Comparison of ENCODE assay signal across 18 cellular contexts in the genomic region with DNA sequence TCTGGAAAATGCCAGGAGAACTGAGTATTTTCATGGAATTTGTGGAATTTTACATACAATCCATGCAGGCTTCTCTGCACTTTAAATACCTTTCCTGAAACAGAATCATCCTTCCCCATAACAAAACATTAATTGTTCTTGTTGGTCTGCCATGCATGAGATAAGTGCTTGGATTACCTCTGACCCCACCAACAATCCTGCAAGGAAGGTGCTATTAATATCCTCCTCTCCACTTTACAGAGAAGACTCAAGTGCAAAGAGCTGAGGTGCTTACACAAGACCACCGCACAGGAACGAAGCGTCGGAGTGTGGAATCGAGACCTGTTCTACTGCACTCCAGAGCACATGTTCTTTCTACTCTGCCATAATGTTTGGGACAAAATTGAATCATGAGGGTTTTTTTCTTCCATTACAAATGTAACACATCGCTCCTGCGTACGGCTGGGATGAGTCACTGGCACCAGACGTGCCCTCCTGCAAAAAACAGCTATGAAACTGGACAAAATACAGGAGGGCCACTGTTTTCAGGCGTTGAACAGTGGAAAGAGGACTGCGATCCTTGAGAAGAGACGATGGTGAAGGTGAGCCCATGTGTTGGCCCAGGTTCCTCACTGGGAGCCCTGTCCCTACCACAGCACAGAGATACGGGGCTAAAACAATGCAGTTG. TPM values are rescaled to one million over a fixed set of nuclear protein-coding genes. Genes with fewer than 3 reads are reported as not detected.
"Had no signal": no experiment of that assay in that cellular context is flagged by ENCODE, and none has a peak within 500 bp of the region (broad histone marks: within the 10 kb centered on the region; RNA-seq: fewer than 3 reads in every experiment).

No MANE protein-coding gene starts in this region.

- H3K27ac ChIP-seq: brain microvascular endothelial cell, esophagus squamous epithelium, parathyroid adenoma, vagina had no signal

- H3K79me2 ChIP-seq: parathyroid adenoma had no signal

- H3K9me3 ChIP-seq: esophagus squamous epithelium, vagina had no signal

- H3K9ac ChIP-seq: parathyroid adenoma had no signal

- H2AFZ ChIP-seq: parathyroid adenoma had no signal

- H3K4me1 ChIP-seq: esophagus squamous epithelium, parathyroid adenoma, vagina had no signal

- H3K36me3 ChIP-seq: brain microvascular endothelial cell, esophagus squamous epithelium, vagina had no signal

- H3K27me3 ChIP-seq: brain microvascular endothelial cell, vagina had no signal

- DNase-seq: activated CD4-positive, alpha-beta memory T cell treated with anti-CD3 and anti-CD28 coated beads for 36 hours; activated gamma-delta T cell treated with Interleukin-2 at 50 U/mL for 16 hours; activated naive CD8-positive, alpha-beta T cell treated with anti-CD3 and anti-CD28 coated beads for 36 hours; activated T-cell treated with anti-CD3 and anti-CD28 coated beads, Interleukin-2, amount 50 U/mL, for 48 hours; brain microvascular endothelial cell; endodermal cell; esophagus squamous epithelium; foreskin fibroblast; head of caudate nucleus; retina; stimulated activated CD4-positive, alpha-beta T cell treated with anti-CD3 and anti-CD28 coated beads, Interleukin-15, amount 100 ng/mL, for 24 hours; stimulated activated CD4-positive, alpha-beta T cell treated with anti-CD3 and anti-CD28 coated beads, Interleukin-4, amount 100 ng/mL, for 4 hours had no signal

- H3K4me3 ChIP-seq: esophagus squamous epithelium, vagina had no signal

RNA-seq across cellular contexts. Expression of a gene that starts 12.9 kb away (rescaled TPM):
- total RNA-seq: activated CD4-positive, alpha-beta memory T cell treated with anti-CD3 and anti-CD28 coated beads for 36 hours; activated naive CD8-positive, alpha-beta T cell treated with anti-CD3 and anti-CD28 coated beads for 36 hours; dermis microvascular lymphatic vessel endothelial cell; myocyte; T-helper 2 cell treated with Interferon-gamma antibody and Interleukin-4, amounts not matched to agents 100 ng/mL and 5 ng/mL, for 36 hours had no signal

RNA-seq across cellular contexts. Expression of a gene that starts 58.6 kb away (rescaled TPM):
- total RNA-seq: activated CD4-positive, alpha-beta memory T cell treated with anti-CD3 and anti-CD28 coated beads for 36 hours; dermis microvascular lymphatic vessel endothelial cell; liver; myocyte; T-helper 2 cell treated with Interferon-gamma antibody and Interleukin-4, amounts not matched to agents 100 ng/mL and 5 ng/mL, for 36 hours had no signal
- polyA plus RNA-seq: liver had no signal
